Comparison of ENCODE assay signal across 20 cellular contexts in the genomic region with DNA sequence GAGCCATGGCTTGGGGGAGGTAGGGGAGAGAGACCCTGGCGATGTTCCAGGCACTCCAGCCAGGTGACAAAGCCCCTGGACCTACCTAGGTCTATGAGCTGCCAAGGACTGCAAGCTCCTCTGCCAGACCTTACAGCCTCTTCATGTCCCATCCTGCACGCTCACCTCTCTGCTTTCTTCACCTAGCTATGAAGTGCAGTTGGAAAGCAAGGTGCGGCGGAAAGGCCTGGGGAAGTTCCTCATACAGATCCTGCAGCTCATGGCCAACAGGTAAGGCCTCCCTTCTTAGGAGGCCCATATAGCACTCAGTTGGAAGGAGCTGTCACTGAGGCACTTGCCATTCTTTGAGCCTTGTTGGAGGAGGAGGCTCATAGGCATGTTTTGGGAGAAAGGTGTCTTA. TPM values are rescaled to one million over a fixed set of nuclear protein-coding genes. Genes with fewer than 3 reads are reported as not detected.
A peak's percentile ranks its signal among the peaks of the same experiment; 100 is the strongest.
DNase-seq lines count a peak whose midpoint lies in the region; ATAC-seq, FAIRE-seq and TF ChIP-seq lines count a peak whose summit lies in the region.
"Had no signal": no experiment of that assay in that cellular context is flagged by ENCODE, and none has a peak within 500 bp of the region (broad histone marks: within the 10 kb centered on the region; RNA-seq: fewer than 3 reads in every experiment).

No MANE protein-coding gene starts in this region.

- peaks cover 24% of the 10 kb centered on the region for H3K36me3 ChIP-seq in CD4-positive, CD25-positive, alpha-beta regulatory T cell (ENCODE audit: control insufficient read depth, insufficient read depth, low read length)
- peaks cover 77% of the 10 kb centered on the region for H3K36me3 ChIP-seq in DND-41 (ENCODE audit: insufficient read depth, low read length)
- peaks cover 8 to 10% of the 10 kb centered on the region in 2 experiments for H3K36me3 ChIP-seq in keratinocyte (ENCODE audit: control insufficient read depth in 2 of 2, extremely low read depth in 1 of 2, insufficient read depth in 2 of 2, low read length in 2 of 2)

- no peaks in the 10 kb centered on the region for H3K27me3 ChIP-seq in CD4-positive, CD25-positive, alpha-beta regulatory T cell (ENCODE audit: control insufficient read depth, insufficient read depth, low read length)
- H3K27me3 ChIP-seq in DND-41 (ENCODE audit: insufficient read depth, low read length, poor library complexity): no peaks in the 10 kb centered on the region
- H3K27me3 ChIP-seq in keratinocyte (ENCODE audit: control insufficient read depth, extremely low read depth, insufficient read depth, low read length): no peaks in the 10 kb centered on the region
- H3K27me3 ChIP-seq: stomach, upper lobe of right lung had no signal

- H3K4me2 ChIP-seq in DND-41 (ENCODE audit: insufficient read depth, low read length) (0 out of 2 replicates have a peak overlapping the region, but pooled peaks have one; percentile 27), keratinocyte (ENCODE audit: control insufficient read depth, extremely low read depth, insufficient read depth, low read depth, low read length) (peak overlapping the region; percentile 73)

- H3K4me1 Mint-ChIP-seq in CD4-positive, CD25-positive, alpha-beta regulatory T cell: peaks cover 7 to 26% (median 19%) of the 10 kb centered on the region in 4 donors
- peaks cover 14% of the 10 kb centered on the region for H3K4me1 Mint-ChIP-seq in activated T-helper 17 cell treated with anti-CD3 and anti-CD28 coated beads, Interleukin-2, amount 50 U/mL, for 72 hours
- H3K4me1 Mint-ChIP-seq: neural crest cell had no signal

- no peaks in the 10 kb centered on the region for H3K79me2 ChIP-seq in DND-41 (ENCODE audit: insufficient read depth, low read length)
- no peaks in the 10 kb centered on the region for H3K79me2 ChIP-seq in keratinocyte (ENCODE audit: control insufficient read depth, insufficient read depth, low read length)

- H3K4me3 ChIP-seq in CD4-positive, CD25-positive, alpha-beta regulatory T cell (ENCODE audit: low read depth, low read length): no peak overlapping the region
- H3K4me3 ChIP-seq in DND-41 (ENCODE audit: low read depth in 1 of 2, low read length in 2 of 2) (no peak overlapping the region), keratinocyte (ENCODE audit: control insufficient read depth in 2 of 3, extremely low read depth in 1 of 3, insufficient read depth in 2 of 3, low read depth in 1 of 3, low read length in 3 of 3) (peak overlapping the region in 1 of 3 experiments; percentile 34)
- H3K4me3 ChIP-seq: GM23338, stomach, upper lobe of right lung had no signal

- no peaks in the 10 kb centered on the region for H3K9me3 Mint-ChIP-seq in CD4-positive, CD25-positive, alpha-beta regulatory T cell
- H3K9me3 Mint-ChIP-seq in activated T-helper 17 cell treated with anti-CD3 and anti-CD28 coated beads, Interleukin-2, amount 50 U/mL, for 72 hours: no peaks in the 10 kb centered on the region
- H3K9me3 Mint-ChIP-seq: GM23338, neural crest cell had no signal

- H3K9me3 ChIP-seq in CD4-positive, CD25-positive, alpha-beta regulatory T cell (ENCODE audit: control insufficient read depth in 2 of 2, low read length in 2 of 2): no peaks in the 10 kb centered on the region
- H3K9me3 ChIP-seq in DND-41 (ENCODE audit: insufficient read depth, low read length, severe bottlenecking) (no peaks in the 10 kb centered on the region), keratinocyte (ENCODE audit: control insufficient read depth, low read depth, low read length) (no peaks in the 10 kb centered on the region)
- H3K9me3 ChIP-seq: stomach, upper lobe of right lung had no signal

- H3K4me1 ChIP-seq in CD4-positive, CD25-positive, alpha-beta regulatory T cell (ENCODE audit: control insufficient read depth, insufficient read depth, low read length, poor library complexity, severe bottlenecking): peaks cover 15% of the 10 kb centered on the region
- H3K4me1 ChIP-seq in DND-41 (ENCODE audit: insufficient read depth, low read length) (peaks cover 18% of the 10 kb centered on the region), keratinocyte (ENCODE audit: control insufficient read depth, extremely low read depth, insufficient read depth, low read length) (peaks cover 14% of the 10 kb centered on the region)
- H3K4me1 ChIP-seq: stomach, upper lobe of right lung had no signal

- peak overlapping the region in 1 of 3 donors; percentile 14 for H3K27ac Mint-ChIP-seq in CD4-positive, CD25-positive, alpha-beta regulatory T cell
- H3K27ac Mint-ChIP-seq in activated T-helper 17 cell treated with anti-CD3 and anti-CD28 coated beads, Interleukin-2, amount 50 U/mL, for 72 hours: peak overlapping the region; percentile 31

- dilution Hi-C loops in keratinocyte (cut with MboI; ENCODE audit: extremely low pct_ligation_motif_present, low sequenced_read_pairs): no loop called here

- H3K9ac ChIP-seq in DND-41 (ENCODE audit: low read depth, low read length) (no peak overlapping the region), keratinocyte (ENCODE audit: control insufficient read depth, extremely low read depth, insufficient read depth, low read length) (peak overlapping the region; percentile 48)

- H3K9me1 ChIP-seq in keratinocyte (ENCODE audit: control insufficient read depth, extremely low read depth, insufficient read depth, low read length): no peaks in the 10 kb centered on the region

- TF ChIP-seq CTCF in DND-41 (IDR thresholded peaks at IDR 0.05; ENCODE audit: borderline replicate concordance, extremely low read depth, low read length, poor library complexity, severe bottlenecking) (no peak), keratinocyte (optimal IDR thresholded peaks at IDR 0.05 in 1 of 3, IDR thresholded peaks at IDR 0.05 in 1 of 3, conservative IDR thresholded peaks at IDR 0.05 in 1 of 3; ENCODE audit: extremely low read depth in 1 of 3, insufficient read depth in 2 of 3, low read length in 3 of 3) (no peak)

- peak overlapping the region; percentile 42 for H3K27ac ChIP-seq in CD4-positive, CD25-positive, alpha-beta regulatory T cell (ENCODE audit: insufficient read depth, low read length, poor library complexity, severe bottlenecking)
- H3K27ac ChIP-seq in DND-41 (ENCODE audit: low read length) (peak overlapping the region; percentile 50), keratinocyte (ENCODE audit: control insufficient read depth, insufficient read depth, low read length) (peak overlapping the region; percentile 62)
- H3K27ac ChIP-seq: upper lobe of right lung had no signal

- FAIRE-seq in keratinocyte (lab: Jason Lieb, UNC): no peak

- DNase-seq in CD4-positive, CD25-positive, alpha-beta regulatory T cell: no peak
- DNase-seq in DND-41: no peak
- no peak for DNase-seq in keratinocyte (ENCODE audit: low read depth, low spot score)
- DNase-seq in cerebellar nuclear complex (lab: John Stamatoyannopoulos, UW): no peak
- no peak for DNase-seq in LoVo (ENCODE audit: low spot score)
- DNase-seq in CD1c-positive myeloid dendritic cell (ENCODE audit: extremely low spot score): no peak
- DNase-seq: cortex of kidney, EL, foreskin melanocyte, KG1, mesenchymal stem cell, NCI-H1105, NCI-H510A treated with DMSO at 0.1 percent for 48 hours, stomach, upper lobe of right lung had no signal

- H4K20me1 ChIP-seq in DND-41 (ENCODE audit: insufficient read depth, low read length) (peaks cover 11% of the 10 kb centered on the region), keratinocyte (ENCODE audit: control insufficient read depth, extremely low read depth, insufficient read depth, low read length) (no peaks in the 10 kb centered on the region)

- H2AFZ ChIP-seq in DND-41 (ENCODE audit: low read depth, low read length) (no peak overlapping the region), keratinocyte (ENCODE audit: control insufficient read depth, low read length) (peak overlapping the region; percentile 14)
- H2AFZ ChIP-seq: GM23338 had no signal

- peaks cover 27% of the 10 kb centered on the region for H3K36me3 Mint-ChIP-seq in CD4-positive, CD25-positive, alpha-beta regulatory T cell
- peaks cover 62% of the 10 kb centered on the region for H3K36me3 Mint-ChIP-seq in activated T-helper 17 cell treated with anti-CD3 and anti-CD28 coated beads, Interleukin-2, amount 50 U/mL, for 72 hours (ENCODE audit: low read depth)

- H3K4me3 Mint-ChIP-seq in CD4-positive, CD25-positive, alpha-beta regulatory T cell: peak overlapping the region in 1 of 4 donors; percentile 43
- H3K4me3 Mint-ChIP-seq in activated T-helper 17 cell treated with anti-CD3 and anti-CD28 coated beads, Interleukin-2, amount 50 U/mL, for 72 hours: no peak overlapping the region
- H3K4me3 Mint-ChIP-seq: GM23338, neural crest cell had no signal

- ATAC-seq in CD4-positive, CD25-positive, alpha-beta regulatory T cell (ENCODE audit: low read depth in 2 of 2): no peak
- no peak for ATAC-seq in DND-41 (ENCODE audit: insufficient read depth, low read depth)
- no peak for ATAC-seq in activated T-helper 17 cell treated with anti-CD3 and anti-CD28 coated beads, Interleukin-2, amount 50 U/mL, for 72 hours (replicated peaks)
- no peak for ATAC-seq in HG03565 (IDR thresholded peaks at IDR 0.05; ENCODE audit: unreplicated experiment)
- ATAC-seq: GM23338, Right ventricle myocardium inferior had no signal

- H3K27me3 Mint-ChIP-seq in CD4-positive, CD25-positive, alpha-beta regulatory T cell: no peaks in the 10 kb centered on the region
- no peaks in the 10 kb centered on the region for H3K27me3 Mint-ChIP-seq in activated T-helper 17 cell treated with anti-CD3 and anti-CD28 coated beads, Interleukin-2, amount 50 U/mL, for 72 hours

RNA-seq across cellular contexts. Expression of a gene that starts 13.8 kb away (rescaled TPM):
- total RNA-seq in CD4-positive, CD25-positive, alpha-beta regulatory T cell: 18.7 TPM
- 1 to 10 TPM; 7.4 to 7.6 (median 7.5) TPM for polyA plus RNA-seq in CD4-positive, CD25-positive, alpha-beta regulatory T cell
- 10 to 100 TPM; 20.2 to 30.9 TPM for total RNA-seq in activated T-helper 17 cell treated with anti-CD3 and anti-CD28 coated beads, Interleukin-2, amount 50 U/mL, for 72 hours
- 8.9 to 23.2 TPM (median 13.5 TPM) in 3 replicates for polyA plus RNA-seq in keratinocyte
- polyA plus RNA-seq in keratinocyte (2011; ENCODE audit: low read depth): 2.7 TPM
- polyA plus RNA-seq in keratinocyte (2011; cell fraction: cytosol; rRNA removed): 10.0 and 10.2 TPM in 2 replicates
- polyA plus RNA-seq in keratinocyte (2011; cell fraction: nucleus; rRNA removed): 46.9 and 48.5 TPM in 2 replicates
- 4.1 and 13.0 TPM in 2 replicates for polyA plus RNA-seq in keratinocyte (2012; ENCODE audit: low replicate concordance)
- 6.8 to 14.7 TPM (median 10.9 TPM) in 3 replicates for polyA minus RNA-seq in keratinocyte
- 3.5 TPM for polyA minus RNA-seq in keratinocyte (2011; cell fraction: cytosol; rRNA and poly(A)+ RNA removed)
- 7.3 and 13.0 TPM in 2 replicates for polyA minus RNA-seq in keratinocyte (2011; cell fraction: nucleus; rRNA and poly(A)+ RNA removed)

RNA-seq across cellular contexts. Expression of a gene that starts 21.9 kb away (rescaled TPM):
- 124 TPM for total RNA-seq in CD4-positive, CD25-positive, alpha-beta regulatory T cell
- 100 to 1,000 TPM; 426 to 582 (median 526) TPM for polyA plus RNA-seq in CD4-positive, CD25-positive, alpha-beta regulatory T cell
- total RNA-seq in activated T-helper 17 cell treated with anti-CD3 and anti-CD28 coated beads, Interleukin-2, amount 50 U/mL, for 72 hours: 100 to 1,000 TPM; 329 to 461 TPM
- 159 to 308 TPM (median 242 TPM) in 3 replicates for polyA plus RNA-seq in keratinocyte
- polyA plus RNA-seq in keratinocyte (2011; ENCODE audit: low read depth): 8.0 TPM
- polyA plus RNA-seq in keratinocyte (2011; cell fraction: cytosol; rRNA removed): 179 and 361 TPM in 2 replicates
- polyA plus RNA-seq in keratinocyte (2011; cell fraction: nucleus; rRNA removed): 107 and 138 TPM in 2 replicates
- 346 and 458 TPM in 2 replicates for polyA plus RNA-seq in keratinocyte (2012; ENCODE audit: low replicate concordance)
- 107 to 438 TPM (median 174 TPM) in 3 replicates for polyA minus RNA-seq in keratinocyte
- polyA minus RNA-seq in keratinocyte (2011; cell fraction: cytosol; rRNA and poly(A)+ RNA removed): 393 TPM
- 52.0 and 55.9 TPM in 2 replicates for polyA minus RNA-seq in keratinocyte (2011; cell fraction: nucleus; rRNA and poly(A)+ RNA removed)

RNA-seq across cellular contexts. Expression of a gene that starts 33.7 kb away (rescaled TPM):
- total RNA-seq in CD4-positive, CD25-positive, alpha-beta regulatory T cell: 78.6 TPM
- 100 to 1,000 TPM; 156 to 216 (median 166) TPM for polyA plus RNA-seq in CD4-positive, CD25-positive, alpha-beta regulatory T cell
- total RNA-seq in activated T-helper 17 cell treated with anti-CD3 and anti-CD28 coated beads, Interleukin-2, amount 50 U/mL, for 72 hours: 10 to 100 TPM; 59.4 to 84.2 TPM
- polyA plus RNA-seq in keratinocyte: 106 to 201 TPM (median 143 TPM) in 3 replicates
- polyA plus RNA-seq in keratinocyte (2011; ENCODE audit: low read depth): 178 TPM
- 114 and 129 TPM in 2 replicates for polyA plus RNA-seq in keratinocyte (2011; cell fraction: cytosol; rRNA removed)
- 136 and 159 TPM in 2 replicates for polyA plus RNA-seq in keratinocyte (2011; cell fraction: nucleus; rRNA removed)
- polyA plus RNA-seq in keratinocyte (2012; ENCODE audit: low replicate concordance): 96.8 and 122 TPM in 2 replicates
- polyA minus RNA-seq in keratinocyte: 110 to 150 TPM (median 136 TPM) in 3 replicates
- 176 TPM for polyA minus RNA-seq in keratinocyte (2011; cell fraction: cytosol; rRNA and poly(A)+ RNA removed)
- polyA minus RNA-seq in keratinocyte (2011; cell fraction: nucleus; rRNA and poly(A)+ RNA removed): 37.9 and 48.4 TPM in 2 replicates

RNA-seq across cellular contexts. Expression of a gene that starts 35.6 kb away (rescaled TPM):
- total RNA-seq in CD4-positive, CD25-positive, alpha-beta regulatory T cell: not detected
- not detected for polyA plus RNA-seq in CD4-positive, CD25-positive, alpha-beta regulatory T cell
- under 1 TPM in 1 of 2 donors, not detected in 1; 0.32 TPM for total RNA-seq in activated T-helper 17 cell treated with anti-CD3 and anti-CD28 coated beads, Interleukin-2, amount 50 U/mL, for 72 hours
- 0.35 to 0.62 TPM (median 0.46 TPM) in 3 replicates for polyA plus RNA-seq in keratinocyte
- polyA plus RNA-seq in keratinocyte (2011; ENCODE audit: low read depth): 0.15 TPM
- polyA plus RNA-seq in keratinocyte (2011; cell fraction: cytosol; rRNA removed): 0.22 and 0.44 TPM in 2 replicates
- 0.28 and 0.40 TPM in 2 replicates for polyA plus RNA-seq in keratinocyte (2011; cell fraction: nucleus; rRNA removed)
- 0.07 and 0.47 TPM in 2 replicates for polyA plus RNA-seq in keratinocyte (2012; ENCODE audit: low replicate concordance)
- polyA minus RNA-seq in keratinocyte: 0.13 to 0.95 TPM (median 0.38 TPM) in 3 replicates
- 0.96 TPM for polyA minus RNA-seq in keratinocyte (2011; cell fraction: cytosol; rRNA and poly(A)+ RNA removed)
- not detected in 2 replicates for polyA minus RNA-seq in keratinocyte (2011; cell fraction: nucleus; rRNA and poly(A)+ RNA removed)
